ENCODE assay signal across 8 cellular contexts in the genomic region with DNA sequence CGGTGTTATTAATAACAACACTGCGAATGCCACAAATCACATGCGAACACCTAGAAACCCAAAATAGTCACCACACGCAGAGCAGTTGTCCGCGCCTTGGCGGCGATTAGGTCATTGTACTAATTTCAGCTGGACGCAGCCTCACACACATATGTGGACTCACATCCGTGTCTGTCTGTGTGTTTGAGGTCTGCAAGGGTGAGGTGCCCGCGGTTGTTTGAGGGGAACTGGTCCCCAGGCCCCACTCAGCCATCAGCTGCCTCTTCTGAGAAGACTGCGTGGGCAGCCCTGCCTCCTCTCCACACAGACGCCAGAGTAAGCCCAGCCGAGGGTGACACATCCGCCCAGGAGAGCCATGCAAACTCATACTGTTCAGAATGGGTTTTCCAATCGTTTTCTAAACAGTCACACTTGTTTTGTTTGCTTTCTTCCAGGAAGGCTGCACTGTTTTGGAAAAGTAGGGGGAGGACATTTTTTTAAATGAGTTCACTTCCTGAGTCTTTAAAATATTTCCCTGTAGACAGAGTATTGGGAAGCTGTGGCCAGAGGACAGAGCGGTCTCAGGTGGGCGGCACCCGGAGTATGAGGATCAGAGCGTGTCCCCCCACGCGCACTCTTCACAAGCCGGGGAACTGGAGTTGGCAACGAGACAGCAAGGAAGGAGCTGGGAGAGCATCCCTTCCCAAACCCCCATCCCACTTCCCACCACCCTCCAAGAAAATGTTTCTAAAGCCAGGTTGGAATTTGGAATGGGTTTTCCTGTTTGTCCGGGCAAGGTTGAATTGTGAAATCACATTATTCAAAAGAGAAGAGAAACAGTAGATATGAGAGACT. TPM values are rescaled to one million over a fixed set of nuclear protein-coding genes. Genes with fewer than 3 reads are reported as not detected.
DNase-seq lines count a peak whose midpoint lies in the region; ATAC-seq and TF ChIP-seq lines count a peak whose summit lies in the region.

No MANE protein-coding gene starts in this region.

- TF ChIP-seq CTCF in AG04450 (IDR thresholded peaks at IDR 0.05; ENCODE audit: low read depth, low read length) = no peak
- no peak for TF ChIP-seq CTCF in astrocyte of the cerebellum (IDR thresholded peaks at IDR 0.05; ENCODE audit: low read depth, low read length, missing control alignments)

- H3K4me3 ChIP-seq in AG04450 (ENCODE audit: low read depth, low read length) (peak overlapping the region; percentile 37; the same call in 1 of the 2 replicates), astrocyte of the cerebellum (ENCODE audit: low read depth, low read length) (no peak overlapping the region)

- H3K27ac ChIP-seq in AG04450 (ENCODE audit: low read depth, low read length) = peak overlapping the region; percentile 97

- in situ Hi-C loops in astrocyte of the cerebellum (cut with HindIII; ENCODE audit: low sequenced_read_pairs) = loop anchor here (10.0 kb wide), 2 partner anchors 241 to 461 kb away; a partner anchor contains a TSS

- POLR2A ChIA-PET in AG04450 (lab: Yijun Ruan, JAX) = interaction anchor here (0.7 to 1.1 kb wide), 3 partner anchors 105 to 351 kb away, joined by 3 to 4 read pairs (median 3); no protein-coding TSS in a partner anchor

- peak; percentile 78 for DNase-seq in AG04450 (ENCODE audit: low read depth, low spot score)
- DNase-seq in T-helper 1 cell = peak in 3 of 5 donors; percentile 12 to 75 (median 25)
- DNase-seq in astrocyte of the cerebellum (ENCODE audit: low read depth) = peak; percentile 32
- DNase-seq in left lobe of liver (ENCODE audit: low spot score) = peak; percentile 68
- DNase-seq in stimulated activated CD4-positive, alpha-beta T cell treated with anti-CD3 and anti-CD28 coated beads, Interleukin-4, amount 100 ng/mL, for 1 hour = peak; percentile 76
- DNase-seq in NCI-H1048 (lab: John Stamatoyannopoulos, UW) = no peak

- no peaks in the 10 kb centered on the region for H3K27me3 ChIP-seq in AG04450 (ENCODE audit: control insufficient read depth, insufficient read depth, low read length)

- no peaks in the 10 kb centered on the region for H3K9me3 ChIP-seq in AG04450 (ENCODE audit: control insufficient read depth, insufficient read depth, low read length)

- ATAC-seq in GM18909 (IDR thresholded peaks at IDR 0.05; ENCODE audit: poor library complexity, unreplicated experiment) (peak; percentile 69), HG03139 (IDR thresholded peaks at IDR 0.05; ENCODE audit: unreplicated experiment) (peak; percentile 43), left lobe of liver (peak; percentile 22)

- CTCF ChIA-PET in AG04450 (lab: Charles Lee) = interaction anchor here (0.6 to 1.6 kb wide), 2 partner anchors 25 to 576 kb away, joined by 3 to 4 read pairs; no protein-coding TSS in a partner anchor

RNA-seq across cellular contexts. Expression of a gene that starts 53.3 kb away (rescaled TPM):
- polyA plus RNA-seq in AG04450 (2011; rRNA removed) = 82.2 and 94.0 TPM in 2 replicates
- 30.5 and 49.9 TPM in 2 replicates for polyA minus RNA-seq in AG04450 (2011; rRNA and poly(A)+ RNA removed)
- total RNA-seq in left lobe of liver = 48.7 TPM
